Comparison of ENCODE assay signal across 8 cellular contexts in the genomic region with DNA sequence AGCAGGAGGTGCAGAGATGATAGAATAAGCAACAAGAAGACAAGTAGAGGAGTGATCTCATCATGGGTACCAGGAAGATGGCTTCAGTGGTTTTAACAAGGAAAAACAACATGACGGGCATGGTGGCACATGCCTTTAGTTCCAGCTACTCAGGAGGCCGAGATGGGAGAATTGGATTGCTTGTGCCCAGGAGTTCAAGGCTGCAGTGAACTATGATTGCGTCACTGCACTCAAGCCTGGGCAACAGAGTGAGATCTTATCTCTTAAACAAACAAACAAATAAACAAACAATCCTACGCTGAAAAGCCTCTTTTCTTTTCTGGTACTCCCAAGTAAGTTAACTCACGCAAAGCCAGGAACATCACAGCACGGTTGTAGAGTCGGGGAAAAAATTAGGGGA.
DNase-seq lines count a peak whose midpoint lies in the region; ATAC-seq and TF ChIP-seq lines count a peak whose summit lies in the region.
"Not testable (repeated sequence)": the region's sequence is repeated elsewhere in the genome, so short reads cannot be mapped to it uniquely, and the experiment has no call there.

No MANE protein-coding gene starts in this region.

- H3K9ac ChIP-seq in GM23248; smooth muscle cell (ENCODE audit: low read depth): not testable (repeated sequence)

- not testable (repeated sequence) for ATAC-seq in WTC11

- H4K20me1 ChIP-seq in GM23248 (ENCODE audit: insufficient read depth); smooth muscle cell (ENCODE audit: low read depth): not testable (repeated sequence)

- peaks cover 39% of the 10 kb centered on the region for H3K4me1 Mint-ChIP-seq in WTC11

- not testable (repeated sequence) for H3K4me3 Mint-ChIP-seq in WTC11

- H3K27ac ChIP-seq in ACC112 (ENCODE audit: low read depth, low read length), result peak overlapping the region; percentile 49
- peak overlapping the region; percentile 65 for H3K27ac ChIP-seq in GM23248
- peak overlapping the region; percentile 51 for H3K27ac ChIP-seq in epithelial cell of prostate
- H3K27ac ChIP-seq in smooth muscle cell (ENCODE audit: low read depth), result peak overlapping the region; percentile 15

- H3K9me2 ChIP-seq in GM23248 (ENCODE audit: insufficient read depth), result not testable (repeated sequence)

- CTCF ChIA-PET in WTC11 (lab: Charles Lee), result not testable (repeated sequence)

- not testable (repeated sequence) for H3K27me3 Mint-ChIP-seq in WTC11 (ENCODE audit: low read depth)

- not testable (repeated sequence) for H3K9me3 ChIP-seq in GM23248 (ENCODE audit: low read depth); smooth muscle cell (replicated peaks; ENCODE audit: low read depth)

- not testable (repeated sequence) for H3K4me1 ChIP-seq in ACC112 (ENCODE audit: control insufficient read depth, insufficient read depth, low read length, unreplicated experiment); GM23248 (ENCODE audit: insufficient read depth); smooth muscle cell (ENCODE audit: low read depth)

- H3K9me3 Mint-ChIP-seq in WTC11, result peaks cover 18% of the 10 kb centered on the region

- H3K4me3 ChIP-seq in ACC112 (ENCODE audit: low read depth, low read length); GM23248; choroid plexus epithelial cell (ENCODE audit: low read depth, low read length); smooth muscle cell: not testable (repeated sequence)

- H3K36me3 ChIP-seq in ACC112 (ENCODE audit: insufficient read depth, low read length); GM23248 (ENCODE audit: low read depth); smooth muscle cell (ENCODE audit: low read depth): not testable (repeated sequence)

- H2AFZ ChIP-seq in ACC112 (ENCODE audit: low read length, unreplicated experiment); GM23248; smooth muscle cell (ENCODE audit: low read depth): not testable (repeated sequence)

- peaks cover 13% of the 10 kb centered on the region for H3K36me3 Mint-ChIP-seq in WTC11

- 71% methylated on average over 7 of the region's 7 CpGs for WGBS in GM23248 (ENCODE audit: low coverage in 1 of 2, low lambda C conversion rate in 2 of 2, missing lambda C conversion rate in 2 of 2), 2 experiments
- 65% methylated on average over 7 of the region's 7 CpGs for WGBS in smooth muscle cell (ENCODE audit: low lambda C conversion rate)

- POLR2A ChIA-PET in WTC11 (lab: Charles Lee), result not testable (repeated sequence)

- in situ Hi-C loops in GM23248 (cut with MboI), result loop anchor here (25.0 kb wide), 2 partner anchors 270 to 495 kb away; no protein-coding TSS in a partner anchor

- DNase-seq in GM23248; WTC11 (ENCODE audit: low spot score); epithelial cell of prostate (ENCODE audit: low read depth, low spot score); smooth muscle cell (lab: John Stamatoyannopoulos, UW; ENCODE audit: unreplicated experiment): not testable (repeated sequence)
- peak; percentile 45 for DNase-seq in NCI-H460 (ENCODE audit: extremely low read depth, low read depth)
- peak; percentile 36 for DNase-seq in choroid plexus epithelial cell (ENCODE audit: low read depth)
- DNase-seq in lung microvascular endothelial cell (ENCODE audit: low read depth in 2 of 2), result peak; percentile 23 to 67

- 0 out of 2 replicates have a peak overlapping the region, but pooled peaks have one; percentile 25 for H3K27ac Mint-ChIP-seq in WTC11

- not testable (repeated sequence) for H3F3A ChIP-seq in GM23248 (ENCODE audit: insufficient read depth); smooth muscle cell (ENCODE audit: low read depth)

- H3K4me2 ChIP-seq in GM23248 (ENCODE audit: unreplicated experiment); smooth muscle cell: not testable (repeated sequence)

- TF ChIP-seq CTCF in WTC11 (IDR thresholded peaks at IDR 0.05); choroid plexus epithelial cell (conservative IDR thresholded peaks at IDR 0.05; ENCODE audit: low read depth, low read length); smooth muscle cell (IDR thresholded peaks at IDR 0.05; ENCODE audit: borderline replicate concordance, insufficient read depth, poor library complexity, severe bottlenecking): not testable (repeated sequence)

- H3K79me2 ChIP-seq in ACC112 (ENCODE audit: control insufficient read depth, insufficient read depth, low read length, unreplicated experiment); GM23248 (ENCODE audit: insufficient read depth); smooth muscle cell (ENCODE audit: low read depth): not testable (repeated sequence)

- H3K27me3 ChIP-seq in ACC112 (ENCODE audit: insufficient read depth, low read length); GM23248 (replicated peaks; ENCODE audit: insufficient read depth); smooth muscle cell (ENCODE audit: low read depth): not testable (repeated sequence)

Comparison
In these comparisons a context has a peak if more than half of its experiments do, and no peak if none do; other contexts are left out.
1. H3K27ac ChIP-seq: peak in every context shown above with its lines; median percentile 65 in GM23248; 51 in epithelial cell of prostate; 49 in ACC112; 15 in smooth muscle cell.